Comparison of ENCODE assay signal across 16 cellular contexts in genomic region chr15:78714890-78715289, GRCh38.
A peak's percentile ranks its signal among the peaks of the same experiment; 100 is the strongest.
DNase-seq lines count a peak whose midpoint lies in the region; ATAC-seq and TF ChIP-seq lines count a peak whose summit lies in the region.
"Had no signal": no experiment of that assay in that cellular context is flagged by ENCODE, and none has a peak within 500 bp of the region (broad histone marks: within the 10 kb centered on the region; RNA-seq: fewer than 3 reads in every experiment).

No MANE protein-coding gene starts in this region.

- no peaks in the 10 kb centered on the region for H3K36me3 Mint-ChIP-seq in activated CD4-positive, alpha-beta T cell treated with anti-CD3 and anti-CD28 coated beads, Interleukin-2, amount 10 ng/mL, durations not matched to agents 7 days and 5 days (ENCODE audit: low read depth)

- H3K27ac Mint-ChIP-seq in activated CD4-positive, alpha-beta T cell treated with anti-CD3 and anti-CD28 coated beads, Interleukin-2, amount 10 ng/mL, durations not matched to agents 7 days and 5 days, result no peak overlapping the region
- H3K27ac Mint-ChIP-seq: stimulated activated naive B cell treated with anti-CD40 and anti-IgM and Interleukin-4, amounts not matched to agents 10 μg/mL and 1 μg/mL and 100 μg/mL, for 72 hours had no signal

- CTCF ChIA-PET in activated CD4-positive, alpha-beta T cell treated with anti-CD3 and anti-CD28 coated beads, Interleukin-2, amount 10 ng/mL, durations not matched to agents 7 days and 5 days (lab: Charles Lee), result interaction anchor here (1.0 kb wide), 1 partner anchor 24 kb away, joined by 4 read pairs; no protein-coding TSS in a partner anchor

- H3K27me3 ChIP-seq in RWPE2 (ENCODE audit: insufficient read depth, poor library complexity, severe bottlenecking), result no peaks in the 10 kb centered on the region
- no peaks in the 10 kb centered on the region for H3K27me3 ChIP-seq in foreskin keratinocyte

- peaks cover 19% of the 10 kb centered on the region for H3K4me1 ChIP-seq in RWPE2 (ENCODE audit: insufficient read depth, poor library complexity, severe bottlenecking)
- peaks cover 11% of the 10 kb centered on the region for H3K4me1 ChIP-seq in foreskin keratinocyte
- H3K4me1 ChIP-seq: left ventricle myocardium inferior had no signal

- H3K36me3 ChIP-seq in RWPE2 (ENCODE audit: low read depth), result no peaks in the 10 kb centered on the region
- H3K36me3 ChIP-seq: left ventricle myocardium inferior, neutrophil had no signal

- peaks cover 5% of the 10 kb centered on the region for H3K9me3 Mint-ChIP-seq in activated CD4-positive, alpha-beta T cell treated with anti-CD3 and anti-CD28 coated beads, Interleukin-2, amount 10 ng/mL, durations not matched to agents 7 days and 5 days
- H3K9me3 Mint-ChIP-seq: activated T-cell treated with anti-CD3 and anti-CD28 coated beads, Interleukin-2, amount 50 U/mL, for 4 hours had no signal

- peaks cover 2% of the 10 kb centered on the region for H3K9me3 ChIP-seq in RWPE2 (ENCODE audit: severe bottlenecking)
- H3K9me3 ChIP-seq: neutrophil had no signal

- POLR2A ChIA-PET in activated CD4-positive, alpha-beta T cell treated with anti-CD3 and anti-CD28 coated beads, Interleukin-2, amount 10 ng/mL, durations not matched to agents 7 days and 5 days (lab: Charles Lee), result no interaction called here

- H3K4me1 Mint-ChIP-seq in activated CD4-positive, alpha-beta T cell treated with anti-CD3 and anti-CD28 coated beads, Interleukin-2, amount 10 ng/mL, durations not matched to agents 7 days and 5 days, result peaks cover 7% of the 10 kb centered on the region

- DNase-seq in activated CD4-positive, alpha-beta T cell treated with anti-CD3 and anti-CD28 coated beads for 48 hours, result peak; percentile 35
- no peak for DNase-seq in activated CD4-positive, alpha-beta T cell treated with anti-CD3 and anti-CD28 coated beads, Interleukin-2, amount 10 ng/mL, durations not matched to agents 7 days and 5 days
- DNase-seq in HT1080 (ENCODE audit: low read depth) (peak; percentile 62), RWPE2 (ENCODE audit: low spot score) (peak; percentile 25), foreskin keratinocyte (peak in 1 of 2 donors; percentile 49), NCI-H2171 (lab: John Stamatoyannopoulos, UW) (no peak)
- DNase-seq: activated T-cell treated with anti-CD3 and anti-CD28 coated beads, Interleukin-2, amount 50 U/mL, for 4 hours; H7; left ventricle myocardium inferior; NCI-H1105 treated with DMSO at 0.1 percent for 48 hours; NCI-H774; stimulated activated naive B cell treated with anti-CD40 and anti-IgM and Interleukin-4, amounts not matched to agents 10 μg/mL and 1 μg/mL and 100 μg/mL, for 72 hours; T1000 had no signal

- peaks cover 23% of the 10 kb centered on the region for H3K27me3 Mint-ChIP-seq in activated CD4-positive, alpha-beta T cell treated with anti-CD3 and anti-CD28 coated beads, Interleukin-2, amount 10 ng/mL, durations not matched to agents 7 days and 5 days

- TF ChIP-seq CTCF in RWPE2 (IDR thresholded peaks at IDR 0.05; ENCODE audit: poor library complexity, severe bottlenecking), result no peak
- TF ChIP-seq CTCF in foreskin keratinocyte (conservative IDR thresholded peaks at IDR 0.05), result peak; percentile 41

- no peak overlapping the region for H3K4me3 Mint-ChIP-seq in activated CD4-positive, alpha-beta T cell treated with anti-CD3 and anti-CD28 coated beads, Interleukin-2, amount 10 ng/mL, durations not matched to agents 7 days and 5 days
- H3K4me3 Mint-ChIP-seq: activated T-cell treated with anti-CD3 and anti-CD28 coated beads, Interleukin-2, amount 50 U/mL, for 4 hours; stimulated activated naive B cell treated with anti-CD40 and anti-IgM and Interleukin-4, amounts not matched to agents 10 μg/mL and 1 μg/mL and 100 μg/mL, for 72 hours had no signal

- H3K4me3 ChIP-seq in RWPE2 (ENCODE audit: severe bottlenecking), result no peak overlapping the region
- H3K4me3 ChIP-seq: left ventricle myocardium inferior had no signal

- ATAC-seq in RWPE2 (ENCODE audit: low read depth) (peak; percentile 2; the same call in 2 of the 3 replicates), foreskin keratinocyte (peak; percentile 64), HG02885 (IDR thresholded peaks at IDR 0.05; ENCODE audit: poor library complexity, unreplicated experiment) (no peak), HG03095 (IDR thresholded peaks at IDR 0.05; ENCODE audit: unreplicated experiment) (no peak)

- peak overlapping the region; percentile 82 for H3K27ac ChIP-seq in RWPE2 (ENCODE audit: poor library complexity, severe bottlenecking)
- peak overlapping the region; percentile 76 for H3K27ac ChIP-seq in foreskin keratinocyte
- H3K27ac ChIP-seq: left ventricle myocardium inferior, neutrophil had no signal

Comparison
In these comparisons a context has a peak if more than half of its experiments do, and no peak if none do; other contexts are left out.
1. DNase-seq: peak in activated CD4-positive, alpha-beta T cell treated with anti-CD3 and anti-CD28 coated beads for 48 hours (single experiment), HT1080 (single experiment) and RWPE2 (single experiment); none in activated CD4-positive, alpha-beta T cell treated with anti-CD3 and anti-CD28 coated beads, Interleukin-2, amount 10 ng/mL, durations not matched to agents 7 days and 5 days (single experiment) and NCI-H2171 (single experiment).
2. ATAC-seq: peak in RWPE2 (single experiment) and foreskin keratinocyte (single experiment); none in HG02885 (single experiment) and HG03095 (single experiment).